ENCODE assay signal across 10 cellular contexts in the genomic region with DNA sequence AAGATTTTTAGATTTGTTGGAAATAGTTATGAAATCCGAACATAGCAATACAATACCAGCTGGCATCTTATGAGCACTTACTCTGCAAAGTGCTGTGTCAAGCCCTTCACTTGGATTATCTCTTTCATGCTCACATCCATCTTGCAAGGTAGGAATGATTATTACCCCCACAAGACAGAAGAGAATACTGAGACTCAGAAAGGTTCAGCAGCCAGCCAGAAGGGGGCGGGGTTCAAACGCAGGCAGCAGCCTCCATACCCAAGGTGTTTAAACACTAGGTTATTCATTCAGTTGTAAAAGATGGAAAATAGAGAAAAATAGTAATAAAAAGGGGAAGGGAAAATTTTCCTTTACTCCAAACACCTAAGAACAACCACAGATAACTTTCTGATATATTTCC.
A peak's percentile ranks its signal among the peaks of the same experiment; 100 is the strongest.
DNase-seq lines count a peak whose midpoint lies in the region; ATAC-seq and TF ChIP-seq lines count a peak whose summit lies in the region.
"Had no signal": no experiment of that assay in that cellular context is flagged by ENCODE, and none has a peak within 500 bp of the region (broad histone marks: within the 10 kb centered on the region; RNA-seq: fewer than 3 reads in every experiment).

No MANE protein-coding gene starts in this region.

- H3K36me3 Mint-ChIP-seq in HFFc6 (ENCODE audit: low read depth): no peaks in the 10 kb centered on the region; the same call in 1 of the 2 replicates

- H3K4me3 ChIP-seq in PC-9: no peak overlapping the region

- POLR2A ChIA-PET in PC-9 (lab: Charles Lee; ENCODE audit: unreplicated experiment): no interaction called here

- H3K4me1 ChIP-seq in PC-9 (replicated peaks; ENCODE audit: insufficient read depth): peaks cover 41% of the 10 kb centered on the region

- no peaks in the 10 kb centered on the region for H3K79me2 ChIP-seq in PC-9 (ENCODE audit: low read depth)

- no peaks in the 10 kb centered on the region for H3K27me3 ChIP-seq in PC-9 (ENCODE audit: insufficient read depth, low read depth)

- no peak overlapping the region for H3K27ac Mint-ChIP-seq in HFFc6

- BruUV-seq in PC-9 (replicated peaks; lab: Mats Ljungman, UMichigan): no TSS peak

- ATAC-seq in left lobe of liver: peak; percentile 70

- TF ChIP-seq CTCF in GM12874 (IDR thresholded peaks at IDR 0.05; ENCODE audit: insufficient read depth, low read depth, low read length) (peak; percentile 23; the same call in 1 of the 2 replicates), HFFc6 (IDR thresholded peaks at IDR 0.05) (peak; percentile 41; the same call in 1 of the 2 replicates), PC-9 (conservative IDR thresholded peaks at IDR 0.05) (peak; percentile 43)

- DNase-seq in HFFc6 (no peak), PC-9 (no peak), left lobe of liver (ENCODE audit: low spot score) (no peak), AML-193 (lab: John Stamatoyannopoulos, UW) (no peak), NCI-H226 (no peak), NCI-H187 treated with DMSO at 0.1 percent for 48 hours (lab: John Stamatoyannopoulos, UW) (no peak), NCI-H2196 (lab: John Stamatoyannopoulos, UW; ENCODE audit: unreplicated experiment) (no peak)
- DNase-seq: T-helper 9 cell had no signal

- no peaks in the 10 kb centered on the region for H3K9me3 Mint-ChIP-seq in HFFc6
- H3K9me3 Mint-ChIP-seq: central memory CD8-positive, alpha-beta T cell had no signal

- peaks cover 7% of the 10 kb centered on the region; the same call in 1 of the 2 replicates for H3F3A ChIP-seq in PC-9 (ENCODE audit: insufficient read depth, low read depth)

- H3K4me2 ChIP-seq in PC-9: no peak overlapping the region

- no peaks in the 10 kb centered on the region for H3K36me3 ChIP-seq in PC-9 (ENCODE audit: low read depth)

- intact Hi-C loops in PC-9 (cut with micrococcal nuclease; ENCODE audit: unreplicated experiment): loop anchor here (10.0 kb wide), 1 partner anchor 80 kb away; no protein-coding TSS in a partner anchor

- no peaks in the 10 kb centered on the region for H3K9me2 ChIP-seq in PC-9 (ENCODE audit: insufficient read depth)

- H2AFZ ChIP-seq in PC-9: no peak overlapping the region

- no peak overlapping the region for H3K4me3 Mint-ChIP-seq in HFFc6
- H3K4me3 Mint-ChIP-seq: central memory CD8-positive, alpha-beta T cell had no signal

- peaks cover 62% of the 10 kb centered on the region for H3K4me1 Mint-ChIP-seq in HFFc6 (ENCODE audit: low read depth)
- H3K4me1 Mint-ChIP-seq: central memory CD8-positive, alpha-beta T cell had no signal

- H4K20me1 ChIP-seq in PC-9 (ENCODE audit: insufficient read depth): no peaks in the 10 kb centered on the region

- CTCF ChIA-PET in PC-9 (lab: Charles Lee): interaction anchor here (0.6 kb wide), 1 partner anchor 281 kb away, joined by 3 read pairs; no protein-coding TSS in a partner anchor

- no peaks in the 10 kb centered on the region for H3K9me3 ChIP-seq in PC-9 (ENCODE audit: insufficient read depth, low read depth)

- peaks cover 2% of the 10 kb centered on the region for H3K27me3 Mint-ChIP-seq in HFFc6 (ENCODE audit: insufficient read depth)

- no peak overlapping the region for H3K27ac ChIP-seq in PC-9
